Comparison of ENCODE assay signal across 16 cellular contexts in genomic region chr7:140261522-140261921, GRCh38.
DNase-seq lines count a peak whose midpoint lies in the region; ATAC-seq and TF ChIP-seq lines count a peak whose summit lies in the region.
"Had no signal": no experiment of that assay in that cellular context is flagged by ENCODE, and none has a peak within 500 bp of the region (broad histone marks: within the 10 kb centered on the region; RNA-seq: fewer than 3 reads in every experiment).

No MANE protein-coding gene starts in this region.

- peaks cover 7 to 23% (median 12%) of the 10 kb centered on the region in 11 experiments; a peak in 20 of 22 replicates for H3K9me3 ChIP-seq in BLaER1 treated with 17β-estradiol and CSF1 and Interleukin-3, amounts not matched to agents 10 nM and 100 nM (replicated peaks in 1 of 11)
- H3K9me3 ChIP-seq in CD4-positive, alpha-beta memory T cell (ENCODE audit: control insufficient read depth in 1 of 2, low read length in 2 of 2) = no peaks in the 10 kb centered on the region
- H3K9me3 ChIP-seq in Peyer's patch = no peaks in the 10 kb centered on the region
- H3K9me3 ChIP-seq: adrenal gland, esophagus muscularis mucosa had no signal

- CTCF ChIA-PET in CD4-positive, alpha-beta memory T cell (lab: Charles Lee; ENCODE audit: partially characterized antibody) = interaction anchor here (1.7 kb wide), 1 partner anchor 8 kb away, joined by 6 read pairs; no protein-coding TSS in a partner anchor

- POLR2A ChIA-PET in CD4-positive, alpha-beta memory T cell (lab: Charles Lee; ENCODE audit: partially characterized antibody) = interaction anchor here (4.7 kb wide), 1 partner anchor 31 kb away, joined by 36 read pairs; no protein-coding TSS in a partner anchor

- H4K20me1 ChIP-seq in BLaER1 treated with 17β-estradiol and CSF1 and Interleukin-3, amounts not matched to agents 10 nM and 100 nM = no peaks in the 10 kb centered on the region

- H3K4me1 Mint-ChIP-seq in CD4-positive, alpha-beta memory T cell = peaks cover 18 to 35% (median 27%) of the 10 kb centered on the region in 4 donors
- peaks cover 49% of the 10 kb centered on the region for H3K4me1 Mint-ChIP-seq in T-helper 1 cell treated with Interleukin-12 subunit alpha and Interleukin-12 subunit beta and Interleukin-4 antibody, amounts not matched to agents 30 μg/mL and 1 μg/mL, for 36 hours (ENCODE audit: low read depth)
- peaks cover 22 to 25% of the 10 kb centered on the region in 2 donors for H3K4me1 Mint-ChIP-seq in immature natural killer cell

- H3K4me1 ChIP-seq in BLaER1 treated with 17β-estradiol and CSF1 and Interleukin-3, amounts not matched to agents 10 nM and 100 nM = peaks cover 19 to 64% (median 38%) of the 10 kb centered on the region in 10 experiments; a peak in 19 of 20 replicates
- peaks cover 25% of the 10 kb centered on the region for H3K4me1 ChIP-seq in CD4-positive, alpha-beta memory T cell (ENCODE audit: insufficient read depth, low read length)
- H3K4me1 ChIP-seq in Peyer's patch = peaks cover 0 to 13% (median 0%) of the 10 kb centered on the region in 4 donors
- H3K4me1 ChIP-seq: adrenal gland, esophagus muscularis mucosa had no signal

- peak overlapping the region in 6 of 11 experiments; percentile 11 to 36 (median 25); a peak in 7 of 22 replicates for H3K9ac ChIP-seq in BLaER1 treated with 17β-estradiol and CSF1 and Interleukin-3, amounts not matched to agents 10 nM and 100 nM

- ATAC-seq in HG03432 (IDR thresholded peaks at IDR 0.05; ENCODE audit: unreplicated experiment) = no peak
- ATAC-seq: left lobe of liver, Panc1 had no signal

- H3K4me3 ChIP-seq in BLaER1 treated with 17β-estradiol and CSF1 and Interleukin-3, amounts not matched to agents 10 nM and 100 nM = no peak overlapping the region
- no peak overlapping the region for H3K4me3 ChIP-seq in CD4-positive, alpha-beta memory T cell (ENCODE audit: low read length in 2 of 2)
- no peak overlapping the region for H3K4me3 ChIP-seq in Peyer's patch
- H3K4me3 ChIP-seq in lower leg skin (ENCODE audit: low read depth, poor library complexity, severe bottlenecking) = no peak overlapping the region
- H3K4me3 ChIP-seq: adrenal gland, esophagus muscularis mucosa had no signal

- peak overlapping the region; percentile 11 to 83 (median 46) for H3K27ac Mint-ChIP-seq in CD4-positive, alpha-beta memory T cell
- H3K27ac Mint-ChIP-seq in T-helper 1 cell treated with Interleukin-12 subunit alpha and Interleukin-12 subunit beta and Interleukin-4 antibody, amounts not matched to agents 30 μg/mL and 1 μg/mL, for 36 hours = peak overlapping the region; percentile 38
- peak overlapping the region in 5 of 6 donors; percentile 43 to 86 (median 65) for H3K27ac Mint-ChIP-seq in immature natural killer cell
- H3K27ac Mint-ChIP-seq: activated T-helper 1 cell treated with anti-CD3 and anti-CD28 coated beads, Interleukin-12 subunit alpha, Interleukin-12 subunit beta, Interleukin-2, Interleukin-4 antibody, amounts not matched to agents 30 ng/mL and 10 ng/mL and 1 ng/mL, durations not matched to agents 14 hours and 24 hours and 36 hours had no signal

- TF ChIP-seq CTCF in Peyer's patch (IDR thresholded peaks at IDR 0.05) (no peak), lower leg skin (IDR thresholded peaks at IDR 0.05) (no peak)

- H3K27ac ChIP-seq in BLaER1 treated with 17β-estradiol and CSF1 and Interleukin-3, amounts not matched to agents 10 nM and 100 nM = peak overlapping the region in 10 of 11 experiments; percentile 1 to 67 (median 57); a peak in 16 of 22 replicates
- no peak overlapping the region for H3K27ac ChIP-seq in CD4-positive, alpha-beta memory T cell (ENCODE audit: low read depth, low read length)
- H3K27ac ChIP-seq in Peyer's patch = no peak overlapping the region
- H3K27ac ChIP-seq: adrenal gland, esophagus muscularis mucosa had no signal

- peaks cover 0 to 6% (median 0%) of the 10 kb centered on the region in 8 donors for H3K9me3 Mint-ChIP-seq in CD4-positive, alpha-beta memory T cell
- peaks cover 8% of the 10 kb centered on the region for H3K9me3 Mint-ChIP-seq in T-helper 1 cell treated with Interleukin-12 subunit alpha and Interleukin-12 subunit beta and Interleukin-4 antibody, amounts not matched to agents 30 μg/mL and 1 μg/mL, for 36 hours
- H3K9me3 Mint-ChIP-seq in immature natural killer cell = no peaks in the 10 kb centered on the region

- H3K36me3 Mint-ChIP-seq in CD4-positive, alpha-beta memory T cell = no peaks in the 10 kb centered on the region
- H3K36me3 Mint-ChIP-seq in T-helper 1 cell treated with Interleukin-12 subunit alpha and Interleukin-12 subunit beta and Interleukin-4 antibody, amounts not matched to agents 30 μg/mL and 1 μg/mL, for 36 hours (ENCODE audit: low read depth) = peaks cover 5% of the 10 kb centered on the region
- H3K36me3 Mint-ChIP-seq in immature natural killer cell = peaks cover 0 to 6% (median 0%) of the 10 kb centered on the region in 3 donors

- H3K27me3 ChIP-seq in BLaER1 treated with 17β-estradiol and CSF1 and Interleukin-3, amounts not matched to agents 10 nM and 100 nM = no peaks in the 10 kb centered on the region
- H3K27me3 ChIP-seq in CD4-positive, alpha-beta memory T cell (ENCODE audit: insufficient read depth, low read length) = no peaks in the 10 kb centered on the region
- H3K27me3 ChIP-seq in Peyer's patch = no peaks in the 10 kb centered on the region
- H3K27me3 ChIP-seq: adrenal gland, esophagus muscularis mucosa had no signal

- peak overlapping the region in 1 of 8 donors; percentile 36 for H3K4me3 Mint-ChIP-seq in CD4-positive, alpha-beta memory T cell
- H3K4me3 Mint-ChIP-seq in T-helper 1 cell treated with Interleukin-12 subunit alpha and Interleukin-12 subunit beta and Interleukin-4 antibody, amounts not matched to agents 30 μg/mL and 1 μg/mL, for 36 hours = no peak overlapping the region
- peak overlapping the region in 1 of 5 donors; percentile 45 for H3K4me3 Mint-ChIP-seq in immature natural killer cell
- H3K4me3 Mint-ChIP-seq: activated T-helper 1 cell treated with anti-CD3 and anti-CD28 coated beads, Interleukin-12 subunit alpha, Interleukin-12 subunit beta, Interleukin-2, Interleukin-4 antibody, amounts not matched to agents 30 ng/mL and 10 ng/mL and 1 ng/mL, durations not matched to agents 14 hours and 24 hours and 36 hours had no signal

- peak in 1 of 5 donors; percentile 6 for DNase-seq in CD4-positive, alpha-beta memory T cell
- peak in 1 of 3 donors; percentile 17 for DNase-seq in immature natural killer cell
- no peak for DNase-seq in Peyer's patch
- no peak for DNase-seq in lower leg skin (ENCODE audit: low spot score in 2 of 2)
- DNase-seq: activated CD4-positive, alpha-beta T cell treated with anti-CD3 and anti-CD28 coated beads, Interleukin-2, amount 50 U/mL, for 48 hours; adrenal gland; NCI-H1436 treated with DMSO at 0.1 percent for 48 hours; NCI-H2171; stimulated activated CD4-positive, alpha-beta T cell treated with anti-CD3 and anti-CD28 coated beads, Interleukin-4, amount 100 ng/mL, for 4 hours had no signal

- 77 to 84% methylated on average over 1 of the region's 1 CpG for WGBS in lower leg skin, 2 donors

- TF ChIP-seq POLR2A in Peyer's patch (IDR thresholded peaks at IDR 0.05) (no peak), lower leg skin (IDR thresholded peaks at IDR 0.05) (no peak)

- peak overlapping the region; percentile 4 to 69 (median 53); a peak in 21 of 22 replicates for H3K4me2 ChIP-seq in BLaER1 treated with 17β-estradiol and CSF1 and Interleukin-3, amounts not matched to agents 10 nM and 100 nM

- H3K27me3 Mint-ChIP-seq in CD4-positive, alpha-beta memory T cell = no peaks in the 10 kb centered on the region
- peaks cover 4% of the 10 kb centered on the region for H3K27me3 Mint-ChIP-seq in T-helper 1 cell treated with Interleukin-12 subunit alpha and Interleukin-12 subunit beta and Interleukin-4 antibody, amounts not matched to agents 30 μg/mL and 1 μg/mL, for 36 hours (ENCODE audit: low read depth)
- peaks cover 2 to 6% (median 5%) of the 10 kb centered on the region in 3 donors for H3K27me3 Mint-ChIP-seq in immature natural killer cell (ENCODE audit: low read depth in 3 of 3)

- intact Hi-C loops in CD4-positive, alpha-beta memory T cell (cut with micrococcal nuclease) = no loop called here
- intact Hi-C loops in lower leg skin (cut with DNase I; ENCODE audit: low total_unique reads) = no loop called here

- peaks cover 0 to 15% (median 0%) of the 10 kb centered on the region in 11 experiments; a peak in 5 of 22 replicates for H3K36me3 ChIP-seq in BLaER1 treated with 17β-estradiol and CSF1 and Interleukin-3, amounts not matched to agents 10 nM and 100 nM
- H3K36me3 ChIP-seq in CD4-positive, alpha-beta memory T cell (ENCODE audit: insufficient read depth, low read length) = no peaks in the 10 kb centered on the region
- no peaks in the 10 kb centered on the region for H3K36me3 ChIP-seq in Peyer's patch
- H3K36me3 ChIP-seq: adrenal gland, esophagus muscularis mucosa had no signal

Comparison
In these comparisons a context has a peak if more than half of its experiments do, and no peak if none do; other contexts are left out.
1. H3K27ac ChIP-seq: peak in BLaER1 treated with 17β-estradiol and CSF1 and Interleukin-3, amounts not matched to agents 10 nM and 100 nM (10 of 11); none in CD4-positive, alpha-beta memory T cell (single experiment) and Peyer's patch (0 of 4).
2. Peak in every context shown above with its lines, with median percentiles within 50 percentile points of each other: H3K27ac Mint-ChIP-seq.